7 cellular contexts compared by ENCODE assay signal in the genomic region with DNA sequence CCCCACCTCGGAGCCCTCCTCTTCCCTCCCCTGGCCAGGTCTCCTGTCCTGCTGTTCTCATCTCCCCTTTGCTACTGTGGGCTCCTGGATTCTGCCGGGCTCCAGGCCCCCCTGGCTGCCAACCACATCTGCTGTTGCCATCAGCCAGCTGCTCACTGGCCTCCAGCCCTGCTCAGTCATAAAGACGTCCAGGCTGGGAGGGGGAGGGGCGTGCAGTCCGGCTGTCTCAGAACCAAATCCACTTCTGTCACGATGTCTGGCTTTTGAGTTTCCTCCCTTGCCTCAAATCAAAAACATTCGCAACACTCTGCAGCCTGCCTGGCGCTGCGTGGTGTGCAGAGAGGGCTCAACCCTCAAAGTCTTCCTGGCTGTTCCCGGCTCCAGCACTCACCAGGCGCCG. TPM values are rescaled to one million over a fixed set of nuclear protein-coding genes. Genes with fewer than 3 reads are reported as not detected.
DNase-seq lines count a peak whose midpoint lies in the region; ATAC-seq and TF ChIP-seq lines count a peak whose summit lies in the region.

No MANE protein-coding gene starts in this region.

- H3K4me1 ChIP-seq in endodermal cell (ENCODE audit: control insufficient read depth, insufficient read depth, low read length) (peaks cover 7% of the 10 kb centered on the region), mucosa of descending colon (ENCODE audit: low read depth) (no peaks in the 10 kb centered on the region), aorta (ENCODE audit: control insufficient read depth in 1 of 2, insufficient read depth in 2 of 2, low read length in 2 of 2) (peaks cover 0 to 12% of the 10 kb centered on the region in 2 donors)

- no peak overlapping the region for H3K4me3 Mint-ChIP-seq in endodermal cell

- ATAC-seq in mucosa of descending colon (peak; percentile 33), aorta (ENCODE audit: low FRiP score) (peak; percentile 72), HG02970 (IDR thresholded peaks at IDR 0.05; ENCODE audit: low FRiP score, unreplicated experiment) (no peak)

- DNase-seq in NCI-H446 treated with DMSO at 0.1 percent for 48 hours (lab: John Stamatoyannopoulos, UW) (peak; percentile 87), endodermal cell (no peak), mucosa of descending colon (peak; percentile 33 to 59 (median 35)), aorta (peak; percentile 86 to 87), NCI-H1048 (lab: John Stamatoyannopoulos, UW) (no peak), kidney tubule cell (ENCODE audit: low spot score) (no peak)

- peaks cover 24% of the 10 kb centered on the region for H3K36me3 Mint-ChIP-seq in endodermal cell (ENCODE audit: low read depth)

- H3K27ac Mint-ChIP-seq in endodermal cell, result no peak overlapping the region

- H3K4me3 ChIP-seq in endodermal cell (ENCODE audit: low read length) (no peak overlapping the region), mucosa of descending colon (no peak overlapping the region), aorta (ENCODE audit: low read length in 2 of 2) (no peak overlapping the region)

- no peaks in the 10 kb centered on the region for H3K9me3 Mint-ChIP-seq in endodermal cell

- H3K9ac ChIP-seq in endodermal cell (ENCODE audit: extremely low read depth, low read length, poor library complexity, severe bottlenecking), result no peak overlapping the region

- intact Hi-C loops in mucosa of descending colon (cut with DNase I, micrococcal nuclease) (no loop called here), aorta (cut with DNase I) (loop anchor here (5.0 to 10.0 kb wide), 4 partner anchors 43 to 1366 kb away; no protein-coding TSS in a partner anchor)

- H3K27me3 Mint-ChIP-seq in endodermal cell (ENCODE audit: insufficient read depth), result peaks cover 4% of the 10 kb centered on the region

- H3K36me3 ChIP-seq in endodermal cell (ENCODE audit: control insufficient read depth, insufficient read depth, low read length) (peaks cover 30% of the 10 kb centered on the region), mucosa of descending colon (ENCODE audit: low read depth) (no peaks in the 10 kb centered on the region), aorta (ENCODE audit: control insufficient read depth in 1 of 2, insufficient read depth in 2 of 2, low read length in 1 of 2) (peaks cover 0 to 5% of the 10 kb centered on the region in 2 donors)

- peak overlapping the region; percentile 44 for H3K27ac ChIP-seq in endodermal cell (ENCODE audit: low read depth, low read length)
- peak overlapping the region; percentile 18 to 46 for H3K27ac ChIP-seq in aorta (ENCODE audit: low read depth in 1 of 2, low read length in 2 of 2)

- peaks cover 32% of the 10 kb centered on the region for H3K4me1 Mint-ChIP-seq in endodermal cell

- TF ChIP-seq CTCF in endodermal cell (conservative IDR thresholded peaks at IDR 0.05) (no peak), mucosa of descending colon (IDR thresholded peaks at IDR 0.05) (no peak)

- no peaks in the 10 kb centered on the region for H3K27me3 ChIP-seq in endodermal cell (ENCODE audit: control insufficient read depth, insufficient read depth, low read length, poor library complexity, severe bottlenecking)
- H3K27me3 ChIP-seq in aorta (ENCODE audit: control insufficient read depth in 1 of 2, insufficient read depth in 2 of 2, low read length in 1 of 2), result no peaks in the 10 kb centered on the region

- H3K9me3 ChIP-seq in endodermal cell (ENCODE audit: control insufficient read depth, low read length), result no peaks in the 10 kb centered on the region
- H3K9me3 ChIP-seq in mucosa of descending colon, result no peaks in the 10 kb centered on the region
- no peaks in the 10 kb centered on the region for H3K9me3 ChIP-seq in aorta (ENCODE audit: control insufficient read depth, low read length)

- WGBS in endodermal cell (ENCODE audit: insufficient coverage in 1 of 2, insufficient read length in 1 of 2), 2 experiments, result 84 to 95% methylated on average over 10 to 12 of the region's 12 CpGs
- WGBS in aorta, 2 donors, result 7 to 8% methylated on average over 12 of the region's 12 CpGs

RNA-seq across cellular contexts. Expression of a gene that starts 7.1 kb away (rescaled TPM):
- 10 to 100 TPM in 1 of 2 donors, 1 to 10 TPM in 1; 7.0 to 12.7 TPM for total RNA-seq in endodermal cell
- 35.2 TPM for polyA plus RNA-seq in endodermal cell (2013, experiment 1 of 2)
- 28.1 TPM for polyA plus RNA-seq in endodermal cell (2013, experiment 2 of 2)
- total RNA-seq in mucosa of descending colon, result under 1 TPM; 0.26 to 0.76 (median 0.60) TPM
- 1 to 10 TPM; 5.6 to 5.7 TPM for total RNA-seq in aorta
- polyA plus RNA-seq in aorta, result 10 to 100 TPM in 1 of 2 donors, 1 to 10 TPM in 1; 4.8 to 12.3 TPM

Comparison
In these comparisons a context has a peak if more than half of its experiments do, and no peak if none do; other contexts are left out.
1. DNase-seq: peak in NCI-H446 treated with DMSO at 0.1 percent for 48 hours (single experiment), mucosa of descending colon (3 of 3) and aorta (2 of 2); none in endodermal cell (single experiment), NCI-H1048 (single experiment) and kidney tubule cell (single experiment).
2. intact Hi-C loops: an anchor here in aorta (5.0 to 10.0 kb wide); none called in mucosa of descending colon.